ENCODE assay signal across 8 cellular contexts in genomic region chr20:347317-347639, GRCh38. TPM values are rescaled to one million over a fixed set of nuclear protein-coding genes. Genes with fewer than 3 reads are reported as not detected.
DNase-seq lines count a peak whose midpoint lies in the region; ATAC-seq and TF ChIP-seq lines count a peak whose summit lies in the region.

No MANE protein-coding gene starts in this region.

- 0 out of 2 replicates have a peak, but pooled peaks cover 4% of the 10 kb centered on the region for H3K27me3 ChIP-seq in BLaER1
- H3K27me3 ChIP-seq in left lung, result peaks cover 0 to 18% of the 10 kb centered on the region in 2 donors
- no peaks in the 10 kb centered on the region for H3K27me3 ChIP-seq in transverse colon

- ATAC-seq in left lung, result no peak

- intact Hi-C loops in left lung (cut with DNase I) (no loop called here), transverse colon (cut with DNase I; ENCODE audit: low total_unique reads) (no loop called here)

- peaks cover 3% of the 10 kb centered on the region; the same call in 1 of the 2 replicates for H3K27me3 Mint-ChIP-seq in HFFc6 (ENCODE audit: insufficient read depth)
- H3K27me3 Mint-ChIP-seq in activated naive CD8-positive, alpha-beta T cell, result no peaks in the 10 kb centered on the region

- no peak for TF ChIP-seq POLR2A in transverse colon (IDR thresholded peaks at IDR 0.05)

- H4K20me1 ChIP-seq in BLaER1, result no peaks in the 10 kb centered on the region

- in situ Hi-C loops in transverse colon (cut with MboI; ENCODE audit: low pct_ligation_motif_present in 1 of 4, low pct_unique_long_range_greater_than_20kb in 1 of 4, low sequenced_read_pairs in 3 of 4), result no loop called here

- peaks cover 17% of the 10 kb centered on the region for H3K4me1 Mint-ChIP-seq in HFFc6 (ENCODE audit: low read depth)
- H3K4me1 Mint-ChIP-seq in activated naive CD8-positive, alpha-beta T cell (ENCODE audit: low read depth), result peaks cover 11% of the 10 kb centered on the region

- no peaks in the 10 kb centered on the region for H3K9me3 ChIP-seq in BLaER1
- H3K9me3 ChIP-seq in left lung, result peaks cover 0 to 2% of the 10 kb centered on the region in 2 donors
- no peaks in the 10 kb centered on the region for H3K9me3 ChIP-seq in transverse colon

- H3K27ac ChIP-seq in BLaER1 (peak overlapping the region; percentile 44), left lung (peak overlapping the region; percentile 79 to 95), transverse colon (peak overlapping the region; percentile 92 to 97 (median 97))

- DNase-seq in HFFc6, result no peak
- DNase-seq in left lung, result no peak
- no peak for DNase-seq in transverse colon
- no peak for DNase-seq in NCI-H1436 (lab: John Stamatoyannopoulos, UW)
- no peak for DNase-seq in NCI-H2029 treated with DMSO at 0.1 percent for 48 hours (lab: John Stamatoyannopoulos, UW)
- no peak for DNase-seq in NCI-H1694 treated with DMSO at 0.1 percent for 48 hours (lab: John Stamatoyannopoulos, UW)

- WGBS in transverse colon (ENCODE audit: low coverage in 1 of 2), 2 donors, result 0 to 1% methylated on average over 1 to 19 of the region's 19 CpGs

- TF ChIP-seq EP300 in transverse colon (IDR thresholded peaks at IDR 0.05; ENCODE audit: low read depth), result no peak

- H3K36me3 ChIP-seq in BLaER1 (peaks cover 11% of the 10 kb centered on the region), left lung (no peaks in the 10 kb centered on the region), transverse colon (no peaks in the 10 kb centered on the region)

- H3K36me3 Mint-ChIP-seq in HFFc6 (ENCODE audit: low read depth), result peaks cover 26% of the 10 kb centered on the region
- H3K36me3 Mint-ChIP-seq in activated naive CD8-positive, alpha-beta T cell, result peaks cover 4% of the 10 kb centered on the region

- H3K27ac Mint-ChIP-seq in HFFc6, result peak overlapping the region; percentile 86
- no peak overlapping the region for H3K27ac Mint-ChIP-seq in activated naive CD8-positive, alpha-beta T cell

- peaks cover 19% of the 10 kb centered on the region for H3K4me1 ChIP-seq in BLaER1
- H3K4me1 ChIP-seq in left lung, result peaks cover 4 to 16% of the 10 kb centered on the region in 2 donors
- H3K4me1 ChIP-seq in transverse colon, result peaks cover 3 to 28% (median 12%) of the 10 kb centered on the region in 4 donors

- peaks cover 30% of the 10 kb centered on the region for H3K9me3 Mint-ChIP-seq in HFFc6
- H3K9me3 Mint-ChIP-seq in activated naive CD8-positive, alpha-beta T cell (ENCODE audit: low read depth), result peaks cover 3% of the 10 kb centered on the region

- H3K9ac ChIP-seq in BLaER1, result peak overlapping the region; percentile 78

- peak overlapping the region; percentile 94 for H3K4me3 Mint-ChIP-seq in HFFc6
- peak overlapping the region; percentile 92 for H3K4me3 Mint-ChIP-seq in activated naive CD8-positive, alpha-beta T cell

- peak overlapping the region; percentile 97 for H3K4me2 ChIP-seq in BLaER1

- TF ChIP-seq CTCF in HFFc6 (IDR thresholded peaks at IDR 0.05) (no peak), left lung (IDR thresholded peaks at IDR 0.05) (no peak), transverse colon (IDR thresholded peaks at IDR 0.05) (no peak)

- H3K4me3 ChIP-seq in BLaER1 (peak overlapping the region; percentile 71), left lung (peak overlapping the region; percentile 72 to 75), transverse colon (peak overlapping the region; percentile 63 to 91 (median 74))

RNA-seq across cellular contexts. Expression of gene NRSN2, which starts 0.4 kb away (rescaled TPM):
- 10 to 100 TPM; 61.1 to 76.6 (median 65.4) TPM for total RNA-seq in HFFc6 (2021; fragmentation: NEBNext Ultra II Directional; extraction: Animal tissue kit (Norgen Biotek cat#: 25700))
- 10 to 100 TPM; 34.4 to 38.8 TPM for total RNA-seq in left lung
- 10 to 100 TPM in 3 of 4 donors, 1 to 10 TPM in 1; 7.1 to 18.0 (median 12.8) TPM for total RNA-seq in transverse colon

RNA-seq across cellular contexts. Expression of gene SOX12, which starts 21.9 kb away (rescaled TPM):
- 10 to 100 TPM; 24.5 to 26.3 (median 25.0) TPM for total RNA-seq in HFFc6 (2021; fragmentation: NEBNext Ultra II Directional; extraction: Animal tissue kit (Norgen Biotek cat#: 25700))
- total RNA-seq in left lung (10 to 100 TPM; 14.0 to 18.7 TPM), transverse colon (1 to 10 TPM; 2.0 to 5.0 (median 3.5) TPM)

RNA-seq across cellular contexts. Expression of gene TRIB3, which starts 33.3 kb away (rescaled TPM):
- 10 to 100 TPM in 3 of 6 experiments, 1 to 10 TPM in 3; 8.4 to 11.8 (median 10.1) TPM for total RNA-seq in HFFc6 (2021; fragmentation: NEBNext Ultra II Directional; extraction: Animal tissue kit (Norgen Biotek cat#: 25700))
- 10 to 100 TPM; 19.0 to 28.4 TPM for total RNA-seq in left lung
- 10 to 100 TPM in 2 of 4 donors, 1 to 10 TPM in 2; 3.8 to 11.3 (median 7.9) TPM for total RNA-seq in transverse colon

RNA-seq across cellular contexts. Expression of gene ZCCHC3, which starts 49.9 kb away (rescaled TPM):
- total RNA-seq in HFFc6 (2021; fragmentation: NEBNext Ultra II Directional; extraction: Animal tissue kit (Norgen Biotek cat#: 25700)), result 10 to 100 TPM; 10.9 to 11.7 (median 11.4) TPM
- total RNA-seq in left lung, result 10 to 100 TPM; 11.5 to 15.3 TPM
- total RNA-seq in transverse colon, result 10 to 100 TPM in 2 of 4 donors, 1 to 10 TPM in 2; 6.6 to 16.0 (median 10.1) TPM

RNA-seq across cellular contexts. Expression of gene C20orf96, which starts 56.7 kb away (rescaled TPM):
- 1 to 10 TPM; 2.9 to 3.5 (median 3.2) TPM for total RNA-seq in HFFc6 (2021; fragmentation: NEBNext Ultra II Directional; extraction: Animal tissue kit (Norgen Biotek cat#: 25700))
- total RNA-seq in left lung (1 to 10 TPM; 6.9 to 8.3 TPM), transverse colon (10 to 100 TPM in 1 of 4 donors, 1 to 10 TPM in 3; 3.0 to 97.3 (median 3.7) TPM)

Comparison
In these comparisons a context has a peak if more than half of its experiments do, and no peak if none do; other contexts are left out.
1. H3K27ac ChIP-seq: peak in every context shown above with its lines; median percentile 97 in transverse colon; 87 in left lung; 44 in BLaER1.